8 cellular contexts compared by ENCODE assay signal in genomic region chr19:8578642-8579265, GRCh38. TPM values are rescaled to one million over a fixed set of nuclear protein-coding genes. Genes with fewer than 3 reads are reported as not detected.
A peak's percentile ranks its signal among the peaks of the same experiment; 100 is the strongest.
DNase-seq lines count a peak whose midpoint lies in the region; ATAC-seq and TF ChIP-seq lines count a peak whose summit lies in the region.

No MANE protein-coding gene starts in this region.

- H3K27me3 ChIP-seq in PC-3 (ENCODE audit: low read length) = no peaks in the 10 kb centered on the region
- H3K27me3 ChIP-seq in esophagus muscularis mucosa = peaks cover 0 to 38% (median 4%) of the 10 kb centered on the region in 4 donors
- peaks cover 0 to 40% (median 17%) of the 10 kb centered on the region in 3 donors for H3K27me3 ChIP-seq in stomach

- peaks cover 26% of the 10 kb centered on the region for H3K4me1 Mint-ChIP-seq in nephron progenitor cell

- no peaks in the 10 kb centered on the region for H3K9me3 ChIP-seq in PC-3 (ENCODE audit: low read length)
- H3K9me3 ChIP-seq in esophagus muscularis mucosa = no peaks in the 10 kb centered on the region
- no peaks in the 10 kb centered on the region for H3K9me3 ChIP-seq in stomach

- H3F3A ChIP-seq in PC-3 (ENCODE audit: low read length, unreplicated experiment) = no peaks in the 10 kb centered on the region

- CTCF ChIA-PET in PC-3 (lab: Charles Lee) = interaction anchor here (0.5 to 2.3 kb wide), 6 partner anchors 10 to 217 kb away, joined by 3 to 10 read pairs (median 4); partner anchors contain the start of gene MARCHF2

- peaks cover 9% of the 10 kb centered on the region for H3K36me3 Mint-ChIP-seq in nephron progenitor cell (ENCODE audit: low read depth)

- 23% methylated on average over 17 of the region's 17 CpGs for WGBS in esophagus muscularis mucosa
- 19 to 22% (median 20%) methylated on average over 16 to 17 of the region's 17 CpGs for WGBS in stomach, 5 donors

- POLR2A ChIA-PET in PC-3 (lab: Charles Lee; ENCODE audit: unreplicated experiment) = no interaction called here

- H3K4me2 ChIP-seq in PC-3 (ENCODE audit: low read length) = no peak overlapping the region

- H3K27ac Mint-ChIP-seq in nephron progenitor cell = no peak overlapping the region

- H3K27me3 Mint-ChIP-seq in nephron progenitor cell (ENCODE audit: low read depth, poor library complexity) = peaks cover 13% of the 10 kb centered on the region

- H3K9me3 Mint-ChIP-seq in nephron progenitor cell = peaks cover 5% of the 10 kb centered on the region

- no peaks in the 10 kb centered on the region for H3K79me2 ChIP-seq in PC-3 (ENCODE audit: low read length)

- ATAC-seq in PC-3 = peak; percentile 51
- ATAC-seq in HG02852 (IDR thresholded peaks at IDR 0.05; ENCODE audit: unreplicated experiment) = no peak

- no peaks in the 10 kb centered on the region for H3K9me2 ChIP-seq in PC-3 (replicated peaks; ENCODE audit: low read length)

- H3K36me3 ChIP-seq in PC-3 (ENCODE audit: low read depth, low read length) (no peaks in the 10 kb centered on the region; the same call in 1 of the 2 replicates), esophagus muscularis mucosa (peaks cover 0 to 7% (median 3%) of the 10 kb centered on the region in 4 donors), stomach (no peaks in the 10 kb centered on the region)

- no peak for TF ChIP-seq POLR2A in esophagus muscularis mucosa (IDR thresholded peaks at IDR 0.05; ENCODE audit: low read depth)
- TF ChIP-seq POLR2A in stomach (IDR thresholded peaks at IDR 0.05) = no peak

- H3K4me3 ChIP-seq in AG10803 (ENCODE audit: low read length) (no peak overlapping the region), PC-3 (ENCODE audit: low read length) (no peak overlapping the region), esophagus muscularis mucosa (no peak overlapping the region), stomach (no peak overlapping the region)

- H3K27ac ChIP-seq in PC-3 (ENCODE audit: low read length) (no peak overlapping the region), esophagus muscularis mucosa (replicated peaks in 1 of 4) (no peak overlapping the region), stomach (no peak overlapping the region)

- TF ChIP-seq EP300 in esophagus muscularis mucosa (IDR thresholded peaks at IDR 0.05) (no peak), stomach (IDR thresholded peaks at IDR 0.05) (no peak)

- H3K4me3 Mint-ChIP-seq in nephron progenitor cell = no peak overlapping the region

- no peaks in the 10 kb centered on the region for H4K20me1 ChIP-seq in PC-3 (ENCODE audit: low read length)

- peaks cover 5% of the 10 kb centered on the region; the same call in 1 of the 2 replicates for H3K4me1 ChIP-seq in PC-3 (ENCODE audit: insufficient read depth, low read length)
- H3K4me1 ChIP-seq in esophagus muscularis mucosa = peaks cover 0 to 33% (median 28%) of the 10 kb centered on the region in 4 donors
- peaks cover 0 to 35% (median 14%) of the 10 kb centered on the region in 4 donors for H3K4me1 ChIP-seq in stomach

- H3K9ac ChIP-seq in PC-3 (ENCODE audit: low read length) = no peak overlapping the region

- BruUV-seq in PC-3 (replicated peaks; lab: Mats Ljungman, UMichigan) = no TSS peak

- DNase-seq in AG10803 (ENCODE audit: low read depth) = peak; percentile 51
- peak; percentile 31 for DNase-seq in GOT3 (lab: John Stamatoyannopoulos, UW)
- peak; percentile 86 for DNase-seq in PC-3
- peak; percentile 71 for DNase-seq in activated T-cell treated with anti-CD3 and anti-CD28 coated beads for 48 hours (ENCODE audit: low read depth)
- peak; percentile 97 for DNase-seq in esophagus muscularis mucosa (ENCODE audit: extremely low spot score)
- peak; percentile 89 for DNase-seq in nephron progenitor cell
- DNase-seq in stomach = peak; percentile 83

- H2AFZ ChIP-seq in PC-3 (ENCODE audit: low read length) = no peak overlapping the region

- peak; percentile 89 for TF ChIP-seq CTCF in AG10803 (conservative IDR thresholded peaks at IDR 0.05; ENCODE audit: low read length)
- TF ChIP-seq CTCF in PC-3 (conservative IDR thresholded peaks at IDR 0.05; ENCODE audit: low read depth, low read length) = peak; percentile 99
- peak in 2 of 3 experiments; percentile 81 to 83 for TF ChIP-seq CTCF in esophagus muscularis mucosa (IDR thresholded peaks at IDR 0.05)
- TF ChIP-seq CTCF in nephron progenitor cell (IDR thresholded peaks at IDR 0.05) = peak; percentile 94
- TF ChIP-seq CTCF in stomach (IDR thresholded peaks at IDR 0.05) = peak in 5 of 7 experiments; percentile 60 to 95 (median 90)

- intact Hi-C loops in PC-3 (cut with micrococcal nuclease) (no loop called here), esophagus muscularis mucosa (cut with DNase I) (no loop called here), stomach (cut with DNase I; ENCODE audit: low total_unique reads) (no loop called here)

RNA-seq across cellular contexts. Expression of gene MYO1F, which starts 1.5 kb away (rescaled TPM):
- total RNA-seq in PC-3 (2014; rRNA removed) (2.0 TPM in 1 of 2 replicates, not detected in the other), esophagus muscularis mucosa (10 to 100 TPM in 2 of 4 donors, 1 to 10 TPM in 2; 7.2 to 21.2 (median 13.3) TPM), stomach (10 to 100 TPM; 10.5 to 54.8 (median 41.6) TPM)
- polyA plus RNA-seq in stomach = 1 to 10 TPM; 3.0 to 5.5 (median 4.4) TPM

RNA-seq across cellular contexts. Expression of gene ADAMTS10, which starts 31.8 kb away (rescaled TPM):
- 1.2 TPM in 1 of 2 replicates, not detected in the other for total RNA-seq in PC-3 (2014; rRNA removed)
- total RNA-seq in esophagus muscularis mucosa = 10 to 100 TPM; 13.1 to 25.7 (median 20.3) TPM
- 10 to 100 TPM in 3 of 5 donors, 1 to 10 TPM in 2; 2.3 to 28.5 (median 12.8) TPM for total RNA-seq in stomach
- polyA plus RNA-seq in stomach = 1 to 10 TPM; 1.9 to 6.6 (median 5.7) TPM

RNA-seq across cellular contexts. Expression of gene NFILZ, which starts 51.7 kb away (rescaled TPM):
- total RNA-seq in PC-3 (2014; rRNA removed) (not detected in 2 replicates), esophagus muscularis mucosa (not detected), stomach (not detected)
- not detected for polyA plus RNA-seq in stomach

Comparison
In these comparisons a context has a peak if more than half of its experiments do, and no peak if none do; other contexts are left out.
1. DNase-seq: peak in every context shown above with its lines; median percentile 97 in esophagus muscularis mucosa; 89 in nephron progenitor cell; 86 in PC-3; 83 in stomach; 71 in activated T-cell treated with anti-CD3 and anti-CD28 coated beads for 48 hours; 51 in AG10803; 31 in GOT3.